26 cellular contexts compared by ENCODE assay signal in the genomic region with DNA sequence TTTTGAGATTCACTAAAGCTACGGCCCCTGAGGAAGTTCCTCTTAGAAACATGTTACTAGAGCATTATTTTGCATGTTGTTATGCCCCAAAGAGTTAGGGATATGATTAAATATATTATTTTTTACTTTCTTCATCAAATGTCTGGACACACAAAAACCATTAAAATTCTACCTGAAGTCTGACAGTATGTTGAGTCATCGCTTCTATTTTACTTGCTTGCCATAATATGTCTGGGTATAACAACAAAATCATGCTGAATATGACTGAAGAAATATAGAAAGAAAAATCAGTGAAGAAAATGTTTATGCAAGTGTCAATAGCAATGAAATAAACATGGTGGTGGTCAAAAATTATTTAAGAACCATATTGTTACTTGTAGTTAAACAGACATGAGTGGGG.
"Had no signal": no experiment of that assay in that cellular context is flagged by ENCODE, and none has a peak within 500 bp of the region (broad histone marks: within the 10 kb centered on the region; RNA-seq: fewer than 3 reads in every experiment).

No MANE protein-coding gene starts in this region.

- H3K79me2 ChIP-seq: parathyroid adenoma had no signal

- H3K4me3 Mint-ChIP-seq: nephron; neural progenitor cell; stimulated activated effector memory CD8-positive, alpha-beta T cell treated with anti-CD3 and anti-CD28 coated beads, Interleukin-12 subunit alpha, Interleukin-12 subunit beta, amount 100 ng/mL, for 72 hours; stimulated activated naive B cell treated with anti-CD40 and anti-IgM and Interleukin-4, amounts not matched to agents 10 μg/mL and 1 μg/mL and 100 μg/mL, for 72 hours; stimulated activated naive CD8-positive, alpha-beta T cell treated with anti-CD3 and anti-CD28 coated beads, Interleukin-15, Interleukin-2, amounts not matched to agents 100 ng/mL and 50 ng/mL, for 24 hours had no signal

- H3K27me3 Mint-ChIP-seq: progenitor cell of endocrine pancreas; stimulated activated naive B cell treated with anti-CD40 and anti-IgM and Interleukin-4, amounts not matched to agents 10 μg/mL and 1 μg/mL and 100 μg/mL, for 72 hours; stimulated activated naive CD8-positive, alpha-beta T cell treated with anti-CD3 and anti-CD28 coated beads, Interleukin-15, Interleukin-2, amounts not matched to agents 100 ng/mL and 50 ng/mL, for 24 hours had no signal

- H3K9me3 Mint-ChIP-seq: nephron, neural progenitor cell had no signal

- H3K36me3 Mint-ChIP-seq: neural progenitor cell; stimulated activated effector memory CD8-positive, alpha-beta T cell treated with anti-CD3 and anti-CD28 coated beads, Interleukin-12 subunit alpha, Interleukin-12 subunit beta, amount 100 ng/mL, for 72 hours; stimulated activated naive B cell treated with anti-CD40 and anti-IgM and Interleukin-4, amounts not matched to agents 10 μg/mL and 1 μg/mL and 100 μg/mL, for 72 hours had no signal

- H2AFZ ChIP-seq: neural progenitor cell, parathyroid adenoma had no signal

- H3K4me1 ChIP-seq: neural progenitor cell, parathyroid adenoma, psoas muscle, right lobe of liver, sigmoid colon, stomach, thyroid gland, tibial nerve, upper lobe of left lung, vagina had no signal

- H3K4me3 ChIP-seq: neural progenitor cell, ovary, psoas muscle, right lobe of liver, sigmoid colon, stomach, thoracic aorta, thyroid gland, tibial nerve, upper lobe of left lung, vagina had no signal

- H3K27me3 ChIP-seq: neural progenitor cell, ovary, right lobe of liver, sigmoid colon, stomach, thyroid gland, tibial nerve, upper lobe of left lung, vagina had no signal

- ATAC-seq: psoas muscle; right cardiac atrium; right lobe of liver; stimulated activated effector memory CD8-positive, alpha-beta T cell treated with anti-CD3 and anti-CD28 coated beads, Interleukin-12 subunit alpha, Interleukin-12 subunit beta, amount 100 ng/mL, for 72 hours; stimulated activated naive B cell treated with anti-CD40 and anti-IgM and Interleukin-4, amounts not matched to agents 10 μg/mL and 1 μg/mL and 100 μg/mL, for 72 hours had no signal

- H3K27ac Mint-ChIP-seq: nephron; neural progenitor cell; stimulated activated effector memory CD8-positive, alpha-beta T cell treated with anti-CD3 and anti-CD28 coated beads, Interleukin-12 subunit alpha, Interleukin-12 subunit beta, amount 100 ng/mL, for 72 hours; stimulated activated naive B cell treated with anti-CD40 and anti-IgM and Interleukin-4, amounts not matched to agents 10 μg/mL and 1 μg/mL and 100 μg/mL, for 72 hours; stimulated activated naive CD8-positive, alpha-beta T cell treated with anti-CD3 and anti-CD28 coated beads, Interleukin-15, Interleukin-2, amounts not matched to agents 100 ng/mL and 50 ng/mL, for 24 hours had no signal

- H3K4me2 ChIP-seq: neural progenitor cell had no signal

- H3K36me3 ChIP-seq: neural progenitor cell, ovary, right lobe of liver, sigmoid colon, stomach, thoracic aorta, thyroid gland, tibial nerve, upper lobe of left lung, vagina had no signal

- H3K27ac ChIP-seq: neural progenitor cell, ovary, parathyroid adenoma, psoas muscle, right lobe of liver, sigmoid colon, stomach, thoracic aorta, thyroid gland, tibial nerve, upper lobe of left lung, vagina had no signal

- DNase-seq: occipital lobe; ovary; posterior cingulate gyrus; psoas muscle; right cardiac atrium; right lobe of liver; sigmoid colon; small intestine; stimulated activated CD4-positive, alpha-beta T cell treated with anti-CD3 and anti-CD28 coated beads, Interleukin-15, amount 100 ng/mL, for 24 hours; stimulated activated CD4-positive, alpha-beta T cell treated with anti-CD3 and anti-CD28 coated beads, Interleukin-2, amount 100 ng/mL, for 24 hours; stimulated activated CD4-positive, alpha-beta T cell treated with anti-CD3 and anti-CD28 coated beads, Interleukin-2, amount 100 ng/mL, for 48 hours; stimulated activated CD4-positive, alpha-beta T cell treated with anti-CD3 and anti-CD28 coated beads, Interleukin-4, amount 100 ng/mL, for 24 hours; stimulated activated naive B cell treated with anti-CD40 and anti-IgM and Interleukin-4, amounts not matched to agents 10 μg/mL and 1 μg/mL and 100 μg/mL, for 72 hours; stimulated activated naive CD4-positive, alpha-beta T cell treated with Interleukin-2 at 50 U/mL for 16 hours; stomach; thyroid gland; upper lobe of left lung had no signal

- H3K4me1 Mint-ChIP-seq: nephron; neural progenitor cell; stimulated activated effector memory CD8-positive, alpha-beta T cell treated with anti-CD3 and anti-CD28 coated beads, Interleukin-12 subunit alpha, Interleukin-12 subunit beta, amount 100 ng/mL, for 72 hours; stimulated activated naive B cell treated with anti-CD40 and anti-IgM and Interleukin-4, amounts not matched to agents 10 μg/mL and 1 μg/mL and 100 μg/mL, for 72 hours had no signal

- H3K9me3 ChIP-seq: ovary, psoas muscle, right lobe of liver, sigmoid colon, thoracic aorta, thyroid gland, upper lobe of left lung, vagina had no signal

- H3K9ac ChIP-seq: neural progenitor cell, parathyroid adenoma had no signal
